1 cellular context compared by ENCODE assay signal in the genomic region with DNA sequence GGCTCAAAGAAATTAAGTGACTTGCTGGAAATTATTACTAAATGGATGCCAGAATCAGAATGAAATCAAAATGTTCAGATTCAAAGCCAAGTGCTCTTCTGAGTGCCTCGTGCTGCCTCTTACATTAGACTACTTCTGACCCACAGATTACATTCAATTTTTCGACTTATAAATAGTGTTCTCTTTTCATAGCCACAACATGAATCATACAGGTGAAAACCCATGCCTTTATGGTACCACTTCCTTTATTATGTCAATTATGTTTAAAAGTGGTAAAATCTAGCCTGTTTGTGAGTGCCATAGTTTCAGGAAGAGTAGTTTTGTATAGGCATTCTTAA.
TF ChIP-seq lines count a peak whose summit lies in the region.

No MANE protein-coding gene starts in this region.

TF ChIP-seq in WTC11, 78 proteins besides CTCF, POLR2A, EP300 and RAD21 (continued from another document):
- TF ChIP-seq, protein P1, sequence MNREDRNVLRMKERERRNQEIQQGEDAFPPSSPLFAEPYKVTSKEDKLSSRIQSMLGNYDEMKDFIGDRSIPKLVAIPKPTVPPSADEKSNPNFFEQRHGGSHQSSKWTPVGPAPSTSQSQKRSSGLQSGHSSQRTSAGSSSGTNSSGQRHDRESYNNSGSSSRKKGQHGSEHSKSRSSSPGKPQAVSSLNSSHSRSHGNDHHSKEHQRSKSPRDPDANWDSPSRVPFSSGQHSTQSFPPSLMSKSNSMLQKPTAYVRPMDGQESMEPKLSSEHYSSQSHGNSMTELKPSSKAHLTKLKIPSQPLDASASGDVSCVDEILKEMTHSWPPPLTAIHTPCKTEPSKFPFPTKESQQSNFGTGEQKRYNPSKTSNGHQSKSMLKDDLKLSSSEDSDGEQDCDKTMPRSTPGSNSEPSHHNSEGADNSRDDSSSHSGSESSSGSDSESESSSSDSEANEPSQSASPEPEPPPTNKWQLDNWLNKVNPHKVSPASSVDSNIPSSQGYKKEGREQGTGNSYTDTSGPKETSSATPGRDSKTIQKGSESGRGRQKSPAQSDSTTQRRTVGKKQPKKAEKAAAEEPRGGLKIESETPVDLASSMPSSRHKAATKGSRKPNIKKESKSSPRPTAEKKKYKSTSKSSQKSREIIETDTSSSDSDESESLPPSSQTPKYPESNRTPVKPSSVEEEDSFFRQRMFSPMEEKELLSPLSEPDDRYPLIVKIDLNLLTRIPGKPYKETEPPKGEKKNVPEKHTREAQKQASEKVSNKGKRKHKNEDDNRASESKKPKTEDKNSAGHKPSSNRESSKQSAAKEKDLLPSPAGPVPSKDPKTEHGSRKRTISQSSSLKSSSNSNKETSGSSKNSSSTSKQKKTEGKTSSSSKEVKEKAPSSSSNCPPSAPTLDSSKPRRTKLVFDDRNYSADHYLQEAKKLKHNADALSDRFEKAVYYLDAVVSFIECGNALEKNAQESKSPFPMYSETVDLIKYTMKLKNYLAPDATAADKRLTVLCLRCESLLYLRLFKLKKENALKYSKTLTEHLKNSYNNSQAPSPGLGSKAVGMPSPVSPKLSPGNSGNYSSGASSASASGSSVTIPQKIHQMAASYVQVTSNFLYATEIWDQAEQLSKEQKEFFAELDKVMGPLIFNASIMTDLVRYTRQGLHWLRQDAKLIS (CRISPR knock-in tag; IDR thresholded peaks at IDR 0.05; ENCODE audit: borderline replicate concordance): no peak
- TF ChIP-seq, protein P2, sequence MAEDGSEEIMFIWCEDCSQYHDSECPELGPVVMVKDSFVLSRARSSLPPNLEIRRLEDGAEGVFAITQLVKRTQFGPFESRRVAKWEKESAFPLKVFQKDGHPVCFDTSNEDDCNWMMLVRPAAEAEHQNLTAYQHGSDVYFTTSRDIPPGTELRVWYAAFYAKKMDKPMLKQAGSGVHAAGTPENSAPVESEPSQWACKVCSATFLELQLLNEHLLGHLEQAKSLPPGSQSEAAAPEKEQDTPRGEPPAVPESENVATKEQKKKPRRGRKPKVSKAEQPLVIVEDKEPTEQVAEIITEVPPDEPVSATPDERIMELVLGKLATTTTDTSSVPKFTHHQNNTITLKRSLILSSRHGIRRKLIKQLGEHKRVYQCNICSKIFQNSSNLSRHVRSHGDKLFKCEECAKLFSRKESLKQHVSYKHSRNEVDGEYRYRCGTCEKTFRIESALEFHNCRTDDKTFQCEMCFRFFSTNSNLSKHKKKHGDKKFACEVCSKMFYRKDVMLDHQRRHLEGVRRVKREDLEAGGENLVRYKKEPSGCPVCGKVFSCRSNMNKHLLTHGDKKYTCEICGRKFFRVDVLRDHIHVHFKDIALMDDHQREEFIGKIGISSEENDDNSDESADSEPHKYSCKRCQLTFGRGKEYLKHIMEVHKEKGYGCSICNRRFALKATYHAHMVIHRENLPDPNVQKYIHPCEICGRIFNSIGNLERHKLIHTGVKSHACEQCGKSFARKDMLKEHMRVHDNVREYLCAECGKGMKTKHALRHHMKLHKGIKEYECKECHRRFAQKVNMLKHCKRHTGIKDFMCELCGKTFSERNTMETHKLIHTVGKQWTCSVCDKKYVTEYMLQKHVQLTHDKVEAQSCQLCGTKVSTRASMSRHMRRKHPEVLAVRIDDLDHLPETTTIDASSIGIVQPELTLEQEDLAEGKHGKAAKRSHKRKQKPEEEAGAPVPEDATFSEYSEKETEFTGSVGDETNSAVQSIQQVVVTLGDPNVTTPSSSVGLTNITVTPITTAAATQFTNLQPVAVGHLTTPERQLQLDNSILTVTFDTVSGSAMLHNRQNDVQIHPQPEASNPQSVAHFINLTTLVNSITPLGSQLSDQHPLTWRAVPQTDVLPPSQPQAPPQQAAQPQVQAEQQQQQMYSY (CRISPR knock-in tag; IDR thresholded peaks at IDR 0.05): no peak
- TF ChIP-seq KAT7 (CRISPR knock-in tag; IDR thresholded peaks at IDR 0.05; ENCODE audit: borderline replicate concordance) (no peak), FOXP1 (CRISPR knock-in tag; IDR thresholded peaks at IDR 0.05; ENCODE audit: borderline replicate concordance) (no peak), ZNF232 (CRISPR knock-in tag; IDR thresholded peaks at IDR 0.05) (no peak)
- TF ChIP-seq, protein P3, sequence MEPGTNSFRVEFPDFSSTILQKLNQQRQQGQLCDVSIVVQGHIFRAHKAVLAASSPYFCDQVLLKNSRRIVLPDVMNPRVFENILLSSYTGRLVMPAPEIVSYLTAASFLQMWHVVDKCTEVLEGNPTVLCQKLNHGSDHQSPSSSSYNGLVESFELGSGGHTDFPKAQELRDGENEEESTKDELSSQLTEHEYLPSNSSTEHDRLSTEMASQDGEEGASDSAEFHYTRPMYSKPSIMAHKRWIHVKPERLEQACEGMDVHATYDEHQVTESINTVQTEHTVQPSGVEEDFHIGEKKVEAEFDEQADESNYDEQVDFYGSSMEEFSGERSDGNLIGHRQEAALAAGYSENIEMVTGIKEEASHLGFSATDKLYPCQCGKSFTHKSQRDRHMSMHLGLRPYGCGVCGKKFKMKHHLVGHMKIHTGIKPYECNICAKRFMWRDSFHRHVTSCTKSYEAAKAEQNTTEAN (CRISPR knock-in tag; IDR thresholded peaks at IDR 0.05): no peak
- TF ChIP-seq, protein P4, sequence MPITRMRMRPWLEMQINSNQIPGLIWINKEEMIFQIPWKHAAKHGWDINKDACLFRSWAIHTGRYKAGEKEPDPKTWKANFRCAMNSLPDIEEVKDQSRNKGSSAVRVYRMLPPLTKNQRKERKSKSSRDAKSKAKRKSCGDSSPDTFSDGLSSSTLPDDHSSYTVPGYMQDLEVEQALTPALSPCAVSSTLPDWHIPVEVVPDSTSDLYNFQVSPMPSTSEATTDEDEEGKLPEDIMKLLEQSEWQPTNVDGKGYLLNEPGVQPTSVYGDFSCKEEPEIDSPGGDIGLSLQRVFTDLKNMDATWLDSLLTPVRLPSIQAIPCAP (CRISPR knock-in tag; IDR thresholded peaks at IDR 0.05): no peak
